In genomic region chr10:95245425-95246055, GRCh38 we compare ENCODE assay signal across 11 cellular contexts. TPM values are rescaled to one million over a fixed set of nuclear protein-coding genes. Genes with fewer than 3 reads are reported as not detected.
DNase-seq lines count a peak whose midpoint lies in the region; ATAC-seq and TF ChIP-seq lines count a peak whose summit lies in the region.
"Had no signal": no experiment of that assay in that cellular context is flagged by ENCODE, and none has a peak within 500 bp of the region (broad histone marks: within the 10 kb centered on the region; RNA-seq: fewer than 3 reads in every experiment).

No MANE protein-coding gene starts in this region.

- no TSS peak for BruUV-seq in mammary epithelial cell (replicated peaks; lab: Mats Ljungman, UMichigan)

- H3K9ac ChIP-seq in mammary epithelial cell (ENCODE audit: insufficient read depth, low read length) = no peak overlapping the region

- 88% methylated on average over 5 of the region's 6 CpGs for WGBS in mammary epithelial cell (ENCODE audit: low coverage, missing lambda C conversion rate)

- ATAC-seq in GM18858 (IDR thresholded peaks at IDR 0.05; ENCODE audit: unreplicated experiment) (peak; percentile 85), GM21423 (IDR thresholded peaks at IDR 0.05; ENCODE audit: unreplicated experiment) (peak; percentile 85), HG03108 (IDR thresholded peaks at IDR 0.05; ENCODE audit: unreplicated experiment) (peak; percentile 77), foreskin keratinocyte (no peak)

- H3K9me3 Mint-ChIP-seq in activated T-helper 2 cell treated with anti-CD3 and anti-CD28 coated beads, Interferon-gamma antibody, Interleukin-2, Interleukin-4, amounts not matched to agents 10 μg/mL and 5 μg/mL and 100 μg/mL, durations not matched to agents 14 hours and 24 hours and 36 hours = no peaks in the 10 kb centered on the region

- no peaks in the 10 kb centered on the region for H3K9me3 ChIP-seq in mammary epithelial cell (replicated peaks; ENCODE audit: insufficient read depth, low read length)

- peak overlapping the region; percentile 28 for H3K27ac Mint-ChIP-seq in activated T-helper 2 cell treated with anti-CD3 and anti-CD28 coated beads, Interferon-gamma antibody, Interleukin-2, Interleukin-4, amounts not matched to agents 10 μg/mL and 5 μg/mL and 100 μg/mL, durations not matched to agents 14 hours and 24 hours and 36 hours

- no peaks in the 10 kb centered on the region for H4K20me1 ChIP-seq in mammary epithelial cell (ENCODE audit: insufficient read depth, low read length)

- peaks cover 34% of the 10 kb centered on the region for H3K36me3 ChIP-seq in mammary epithelial cell (ENCODE audit: insufficient read depth, low read length)

- peaks cover 84% of the 10 kb centered on the region for H3K79me2 ChIP-seq in mammary epithelial cell (ENCODE audit: insufficient read depth, low read length)

- CTCF ChIA-PET in mammary epithelial cell (lab: Charles Lee; ENCODE audit: low non-redundant PET) = no interaction called here

- peaks cover 18% of the 10 kb centered on the region for H3K4me1 ChIP-seq in foreskin keratinocyte
- peaks cover 42% of the 10 kb centered on the region for H3K4me1 ChIP-seq in mammary epithelial cell (ENCODE audit: insufficient read depth, low read length)

- H3K27me3 ChIP-seq in foreskin keratinocyte = no peaks in the 10 kb centered on the region
- no peaks in the 10 kb centered on the region for H3K27me3 ChIP-seq in mammary epithelial cell (ENCODE audit: insufficient read depth, low read length)

- no peak overlapping the region for H3K4me2 ChIP-seq in mammary epithelial cell (ENCODE audit: insufficient read depth, low read depth, low read length)

- H3K4me3 ChIP-seq in mammary epithelial cell (replicated peaks in 1 of 3; ENCODE audit: insufficient read depth in 1 of 3, low read depth in 2 of 3, low read length in 3 of 3) = no peak overlapping the region

- in situ Hi-C loops in mammary epithelial cell (cut with MboI; ENCODE audit: low sequenced_read_pairs in 2 of 2) = loop anchor here in 1 of 2 donors (5.0 kb wide), 1 partner anchor 117 kb away; no protein-coding TSS in a partner anchor

- no peak overlapping the region for H3K4me3 Mint-ChIP-seq in activated T-helper 2 cell treated with anti-CD3 and anti-CD28 coated beads, Interferon-gamma antibody, Interleukin-2, Interleukin-4, amounts not matched to agents 10 μg/mL and 5 μg/mL and 100 μg/mL, durations not matched to agents 14 hours and 24 hours and 36 hours (ENCODE audit: low read depth)

- TF ChIP-seq CTCF in foreskin keratinocyte (conservative IDR thresholded peaks at IDR 0.05) = no peak
- no peak for TF ChIP-seq CTCF in mammary epithelial cell (conservative IDR thresholded peaks at IDR 0.05 in 1 of 2, IDR thresholded peaks at IDR 0.05 in 1 of 2; ENCODE audit: extremely low read depth in 1 of 2, insufficient read depth in 1 of 2, low read depth in 1 of 2, low read length in 2 of 2)

- no peak overlapping the region for H3K27ac ChIP-seq in foreskin keratinocyte
- no peak overlapping the region for H3K27ac ChIP-seq in mammary epithelial cell (ENCODE audit: insufficient read depth, low read depth, low read length)
- H3K27ac ChIP-seq: VCaP had no signal

- peaks cover 43% of the 10 kb centered on the region for H3K4me1 Mint-ChIP-seq in activated T-helper 2 cell treated with anti-CD3 and anti-CD28 coated beads, Interferon-gamma antibody, Interleukin-2, Interleukin-4, amounts not matched to agents 10 μg/mL and 5 μg/mL and 100 μg/mL, durations not matched to agents 14 hours and 24 hours and 36 hours (ENCODE audit: low read depth)

- DNase-seq in activated T-helper 2 cell treated with anti-CD3 and anti-CD28 coated beads, Interferon-gamma antibody, Interleukin-2, Interleukin-4, amounts not matched to agents 10 μg/mL and 5 μg/mL and 100 μg/mL, durations not matched to agents 14 hours and 24 hours and 36 hours (ENCODE audit: low spot score) = no peak
- DNase-seq in foreskin keratinocyte (no peak), iPS-NIHi11 (ENCODE audit: low spot score) (no peak), SW 1271 (lab: John Stamatoyannopoulos, UW) (no peak), mammary epithelial cell (no peak)
- DNase-seq: stimulated activated CD4-positive, alpha-beta T cell treated with anti-CD3 and anti-CD28 coated beads, Interleukin-2, amount 100 ng/mL, for 24 hours had no signal

- dilution Hi-C loops in mammary epithelial cell (cut with HindIII; ENCODE audit: low sequenced_read_pairs) = no loop called here

- no peaks in the 10 kb centered on the region for H3K36me3 Mint-ChIP-seq in activated T-helper 2 cell treated with anti-CD3 and anti-CD28 coated beads, Interferon-gamma antibody, Interleukin-2, Interleukin-4, amounts not matched to agents 10 μg/mL and 5 μg/mL and 100 μg/mL, durations not matched to agents 14 hours and 24 hours and 36 hours (ENCODE audit: low read depth)

- intact Hi-C loops in activated T-helper 2 cell treated with anti-CD3 and anti-CD28 coated beads, Interferon-gamma antibody, Interleukin-2, Interleukin-4, amounts not matched to agents 10 μg/mL and 5 μg/mL and 100 μg/mL, durations not matched to agents 14 hours and 24 hours and 36 hours (cut with micrococcal nuclease) = loop anchor here (1.0 to 2.0 kb wide), 4 partner anchors 9 to 118 kb away; no protein-coding TSS in a partner anchor
- intact Hi-C loops in mammary epithelial cell (cut with micrococcal nuclease) = loop anchor here (1.0 to 2.0 kb wide), 3 partner anchors 29 to 118 kb away; no protein-coding TSS in a partner anchor

- no peaks in the 10 kb centered on the region for H3K27me3 Mint-ChIP-seq in activated T-helper 2 cell treated with anti-CD3 and anti-CD28 coated beads, Interferon-gamma antibody, Interleukin-2, Interleukin-4, amounts not matched to agents 10 μg/mL and 5 μg/mL and 100 μg/mL, durations not matched to agents 14 hours and 24 hours and 36 hours (ENCODE audit: low read depth)

- H2AFZ ChIP-seq in mammary epithelial cell (ENCODE audit: low read depth, low read length) = no peak overlapping the region

RNA-seq across cellular contexts. Expression of gene PDLIM1, which starts 45.3 kb away (rescaled TPM):
- 2.7 and 2.9 TPM in 2 replicates for total RNA-seq in activated T-helper 2 cell treated with anti-CD3 and anti-CD28 coated beads, Interferon-gamma antibody, Interleukin-2, Interleukin-4, amounts not matched to agents 10 μg/mL and 5 μg/mL and 100 μg/mL, durations not matched to agents 14 hours and 24 hours and 36 hours
- total RNA-seq in foreskin keratinocyte (256 and 304 TPM in 2 replicates), mammary epithelial cell (100 to 1,000 TPM; 105 to 364 TPM)
- polyA plus RNA-seq in foreskin keratinocyte (366 and 431 TPM in 2 replicates), mammary epithelial cell (290 TPM)
- polyA minus RNA-seq in mammary epithelial cell = 643 TPM

RNA-seq across cellular contexts. Expression of gene ACSM6, which starts 51.5 kb away (rescaled TPM):
- total RNA-seq in activated T-helper 2 cell treated with anti-CD3 and anti-CD28 coated beads, Interferon-gamma antibody, Interleukin-2, Interleukin-4, amounts not matched to agents 10 μg/mL and 5 μg/mL and 100 μg/mL, durations not matched to agents 14 hours and 24 hours and 36 hours = not detected in 2 replicates
- total RNA-seq in foreskin keratinocyte (not detected in 2 replicates), mammary epithelial cell (not detected)
- polyA plus RNA-seq in foreskin keratinocyte (not detected in 2 replicates), mammary epithelial cell (not detected)
- polyA minus RNA-seq in mammary epithelial cell = not detected
- total RNA-seq: Daoy had no signal

Comparison
In these comparisons a context has a peak if more than half of its experiments do, and no peak if none do; other contexts are left out.
1. RNA of gene PDLIM1, which starts 45.3 kb away (total RNA-seq): 105 to 364 TPM in mammary epithelial cell and 256 to 304 TPM in foreskin keratinocyte; 2.7 to 2.9 TPM in activated T-helper 2 cell treated with anti-CD3 and anti-CD28 coated beads, Interferon-gamma antibody, Interleukin-2, Interleukin-4, amounts not matched to agents 10 μg/mL and 5 μg/mL and 100 μg/mL, durations not matched to agents 14 hours and 24 hours and 36 hours; every median in the first group is over 10 times any median in the second.